In genomic region chr16:56413381-56413780, GRCh38 we compare ENCODE assay signal across 25 cellular contexts.
"Had no signal": no experiment of that assay in that cellular context is flagged by ENCODE, and none has a peak within 500 bp of the region (broad histone marks: within the 10 kb centered on the region; RNA-seq: fewer than 3 reads in every experiment).

No MANE protein-coding gene starts in this region.

- H3K27me3 Mint-ChIP-seq: naive B cell; natural killer cell treated with Interleukin-12 subunit alpha and Interleukin-12 subunit beta and Interleukin-15 and Interleukin-18, amount 100 ng/mL, for 72 hours; stimulated activated naive CD8-positive, alpha-beta T cell treated with anti-CD3 and anti-CD28 coated beads, Interleukin-15, amount 100 ng/mL, for 72 hours had no signal

- H3K4me3 ChIP-seq: dorsolateral prefrontal cortex, hepatocyte, lung, mucosa of descending colon, pancreas, right lobe of liver, suprapubic skin, transverse colon, upper lobe of right lung, uterus had no signal

- H3K4me1 Mint-ChIP-seq: mesothelial cell of epicardium had no signal

- DNase-seq: cortex of kidney; dorsolateral prefrontal cortex; effector CD4-positive, alpha-beta T cell; kidney; mesenchymal stem cell; mucosa of descending colon; naive B cell; pancreas; right lobe of liver; small intestine; stimulated activated CD4-positive, alpha-beta T cell treated with anti-CD3 and anti-CD28 coated beads, Interleukin-15, amount 100 ng/mL, for 24 hours; stimulated activated CD4-positive, alpha-beta T cell treated with anti-CD3 and anti-CD28 coated beads, Interleukin-2, amount 100 ng/mL, for 48 hours; stimulated activated naive CD4-positive, alpha-beta T cell; stimulated activated naive CD8-positive, alpha-beta T cell treated with anti-CD3 and anti-CD28 coated beads, Interleukin-15, amount 100 ng/mL, for 72 hours; transverse colon; upper lobe of right lung; uterus had no signal

- H2AFZ ChIP-seq: hepatocyte had no signal

- H3K27ac Mint-ChIP-seq: natural killer cell treated with Interleukin-12 subunit alpha and Interleukin-12 subunit beta and Interleukin-15 and Interleukin-18, amount 100 ng/mL, for 72 hours; stimulated activated naive CD8-positive, alpha-beta T cell treated with anti-CD3 and anti-CD28 coated beads, Interleukin-15, amount 100 ng/mL, for 72 hours had no signal

- H3K4me3 Mint-ChIP-seq: mesothelial cell of epicardium; naive B cell; natural killer cell treated with Interleukin-12 subunit alpha and Interleukin-12 subunit beta and Interleukin-15 and Interleukin-18, amount 100 ng/mL, for 72 hours; neural crest cell; stimulated activated naive CD8-positive, alpha-beta T cell treated with anti-CD3 and anti-CD28 coated beads, Interleukin-15, amount 100 ng/mL, for 72 hours had no signal

- H3K9me3 ChIP-seq: mucosa of descending colon, neutrophil, pancreas, suprapubic skin, transverse colon, upper lobe of right lung, uterus had no signal

- H3K27me3 ChIP-seq: dorsolateral prefrontal cortex, hepatocyte, neutrophil, pancreas, right lobe of liver, suprapubic skin, transverse colon, upper lobe of right lung, uterus had no signal

- H3K27ac ChIP-seq: dorsolateral prefrontal cortex, hepatocyte, neutrophil, pancreas, right lobe of liver, suprapubic skin, transverse colon, upper lobe of right lung, uterus had no signal

- H3K4me2 ChIP-seq: hepatocyte had no signal

- H3K36me3 ChIP-seq: right lobe of liver, uterus had no signal

- H3K4me1 ChIP-seq: upper lobe of right lung, uterus had no signal

- ATAC-seq: left lobe of liver; mucosa of descending colon; natural killer cell treated with Interleukin-12 subunit alpha and Interleukin-12 subunit beta and Interleukin-15 and Interleukin-18, amount 100 ng/mL, for 72 hours; pancreas; right lobe of liver; stimulated activated naive CD8-positive, alpha-beta T cell treated with anti-CD3 and anti-CD28 coated beads, Interleukin-15, amount 100 ng/mL, for 72 hours; upper lobe of right lung had no signal

- H3K9me3 Mint-ChIP-seq: mesothelial cell of epicardium; naive B cell; natural killer cell treated with Interleukin-12 subunit alpha and Interleukin-12 subunit beta and Interleukin-15 and Interleukin-18, amount 100 ng/mL, for 72 hours; neural crest cell; stimulated activated naive CD8-positive, alpha-beta T cell treated with anti-CD3 and anti-CD28 coated beads, Interleukin-15, amount 100 ng/mL, for 72 hours had no signal
